2 cellular contexts compared by ENCODE assay signal in the genomic region with DNA sequence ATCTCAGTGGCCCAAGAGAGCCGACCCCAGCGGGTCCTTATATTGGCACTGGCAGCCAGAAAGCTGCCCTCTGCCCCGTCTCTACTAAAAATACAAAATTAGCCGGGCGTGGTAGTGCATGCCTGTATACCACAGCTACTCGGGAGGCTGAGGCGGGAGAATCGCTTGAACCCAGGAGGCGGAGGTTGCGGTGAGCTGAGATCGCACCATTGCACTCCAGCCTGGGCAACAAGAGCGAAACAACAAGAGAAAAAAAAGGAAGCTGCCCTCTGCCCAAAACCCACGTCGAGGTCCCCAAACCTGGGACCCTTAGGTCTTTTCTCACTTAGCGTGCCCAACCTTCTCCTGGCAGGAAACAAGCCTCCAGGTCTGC. TPM values are rescaled to one million over a fixed set of nuclear protein-coding genes. Genes with fewer than 3 reads are reported as not detected.
DNase-seq lines count a peak whose midpoint lies in the region; ATAC-seq and TF ChIP-seq lines count a peak whose summit lies in the region.
"Not testable (repeated sequence)": the region's sequence is repeated elsewhere in the genome, so short reads cannot be mapped to it uniquely, and the experiment has no call there.

No MANE protein-coding gene starts in this region.

- H3K36me3 Mint-ChIP-seq in stimulated activated memory B cell treated with anti-CD40 and anti-IgM and Interleukin-4, amounts not matched to agents 10 μg/mL and 1 μg/mL and 100 μg/mL, for 72 hours = peaks cover 31% of the 10 kb centered on the region

- peaks cover 0 to 25% of the 10 kb centered on the region in 2 donors for H3K36me3 ChIP-seq in adrenal gland (replicated peaks in 1 of 2)

- not testable (repeated sequence) for H3K27me3 ChIP-seq in adrenal gland

- intact Hi-C loops in adrenal gland (cut with DNase I) = not testable (repeated sequence)

- H3K27ac Mint-ChIP-seq in stimulated activated memory B cell treated with anti-CD40 and anti-IgM and Interleukin-4, amounts not matched to agents 10 μg/mL and 1 μg/mL and 100 μg/mL, for 72 hours = peak overlapping the region; percentile 98

- H3K4me1 Mint-ChIP-seq in stimulated activated memory B cell treated with anti-CD40 and anti-IgM and Interleukin-4, amounts not matched to agents 10 μg/mL and 1 μg/mL and 100 μg/mL, for 72 hours = peaks cover 44% of the 10 kb centered on the region

- H3K4me3 Mint-ChIP-seq in stimulated activated memory B cell treated with anti-CD40 and anti-IgM and Interleukin-4, amounts not matched to agents 10 μg/mL and 1 μg/mL and 100 μg/mL, for 72 hours = peak overlapping the region; percentile 98

- H3K9me3 ChIP-seq in adrenal gland (replicated peaks in 1 of 3) = not testable (repeated sequence)

- WGBS in adrenal gland, 4 donors = 40 to 49% (median 44%) methylated on average over 14 to 15 of the region's 15 CpGs

- not testable (repeated sequence) for TF ChIP-seq POLR2A in adrenal gland (IDR thresholded peaks at IDR 0.05)

- not testable (repeated sequence) for H3K27me3 Mint-ChIP-seq in stimulated activated memory B cell treated with anti-CD40 and anti-IgM and Interleukin-4, amounts not matched to agents 10 μg/mL and 1 μg/mL and 100 μg/mL, for 72 hours

- ATAC-seq in stimulated activated memory B cell treated with anti-CD40 and anti-IgM and Interleukin-4, amounts not matched to agents 10 μg/mL and 1 μg/mL and 100 μg/mL, for 72 hours = not testable (repeated sequence)

- DNase-seq in adrenal gland = not testable (repeated sequence)

- H3K4me1 ChIP-seq in adrenal gland (replicated peaks in 1 of 2) = peaks cover 13 to 24% of the 10 kb centered on the region in 2 donors

- H3K4me3 ChIP-seq in adrenal gland = peak overlapping the region in 3 of 4 donors; percentile 77 to 83 (median 82)

- not testable (repeated sequence) for H3K9me3 Mint-ChIP-seq in stimulated activated memory B cell treated with anti-CD40 and anti-IgM and Interleukin-4, amounts not matched to agents 10 μg/mL and 1 μg/mL and 100 μg/mL, for 72 hours

- not testable (repeated sequence) for TF ChIP-seq CTCF in adrenal gland (IDR thresholded peaks at IDR 0.05)

- peak overlapping the region in 3 of 5 donors; percentile 73 to 90 (median 89) for H3K27ac ChIP-seq in adrenal gland

RNA-seq across cellular contexts. Expression of gene GSTK1, which starts 0.9 kb away (rescaled TPM):
- 100 to 1,000 TPM; 155 to 300 (median 202) TPM for total RNA-seq in adrenal gland
- 100 to 1,000 TPM; 173 to 240 (median 229) TPM for polyA plus RNA-seq in adrenal gland

RNA-seq across cellular contexts. Expression of gene TMEM139, which starts 20.6 kb away (rescaled TPM):
- total RNA-seq in adrenal gland = 1 to 10 TPM in 6 of 8 donors, under 1 TPM in 2; 0.54 to 4.8 (median 1.9) TPM
- polyA plus RNA-seq in adrenal gland = 1 to 10 TPM; 1.9 to 7.5 (median 3.9) TPM

RNA-seq across cellular contexts. Expression of gene CASP2, which starts 24.0 kb away (rescaled TPM):
- total RNA-seq in adrenal gland = 10 to 100 TPM in 6 of 8 donors, 1 to 10 TPM in 2; 8.9 to 25.4 (median 14.3) TPM
- 10 to 100 TPM in 1 of 3 donors, 1 to 10 TPM in 2; 4.6 to 16.1 (median 5.3) TPM for polyA plus RNA-seq in adrenal gland

RNA-seq across cellular contexts. Expression of gene TAS2R40, which starts 42.3 kb away (rescaled TPM):
- total RNA-seq in adrenal gland = not detected
- polyA plus RNA-seq in adrenal gland = not detected

RNA-seq across cellular contexts. Expression of gene CLCN1, which starts 51.7 kb away (rescaled TPM):
- under 1 TPM in 1 of 8 donors, not detected in 7; 0.18 TPM for total RNA-seq in adrenal gland
- polyA plus RNA-seq in adrenal gland = under 1 TPM in 2 of 3 donors, not detected in 1; 0.07 to 0.32 TPM
